Comparison of ENCODE assay signal across 8 cellular contexts in the genomic region with DNA sequence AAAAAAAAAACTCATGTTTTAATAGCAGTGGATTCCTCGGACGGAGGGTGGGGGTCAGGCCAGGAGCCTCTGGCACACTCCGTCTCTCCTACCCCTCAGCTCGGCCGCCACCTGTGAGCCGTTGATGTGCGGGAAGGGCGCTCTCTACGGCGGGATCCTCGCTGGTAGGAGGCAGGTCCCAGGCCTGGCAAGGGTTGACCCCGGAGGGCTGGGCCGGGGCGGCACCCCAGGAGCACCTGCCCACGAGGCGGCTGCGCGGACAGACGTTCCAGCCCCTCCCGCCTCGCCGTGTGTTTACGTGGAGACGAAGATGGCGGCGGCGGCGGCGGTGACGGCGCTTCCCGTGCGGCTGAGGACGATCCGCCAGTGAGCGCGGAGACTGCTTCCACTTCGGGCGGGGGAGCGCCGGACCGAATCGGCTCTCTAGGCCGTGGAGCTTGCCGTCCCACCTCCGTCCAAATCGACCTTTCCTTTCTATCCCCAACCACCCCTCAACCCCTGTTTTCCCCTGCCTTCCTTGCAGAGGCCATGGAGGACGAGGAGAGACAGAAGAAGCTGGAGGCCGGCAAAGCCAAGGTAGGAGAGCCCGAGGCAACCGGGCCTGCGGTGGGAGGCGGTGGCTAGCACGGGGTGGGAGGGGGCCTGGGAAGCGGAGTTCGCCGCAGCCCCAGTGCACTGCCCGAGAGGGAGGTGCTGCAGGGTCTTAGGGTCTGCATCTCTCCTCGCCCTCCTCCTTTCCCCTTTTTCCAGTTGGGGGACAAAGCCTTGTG. TPM values are rescaled to one million over a fixed set of nuclear protein-coding genes. Genes with fewer than 3 reads are reported as not detected.
DNase-seq lines count a peak whose midpoint lies in the region; ATAC-seq and TF ChIP-seq lines count a peak whose summit lies in the region.

Gene AKAP9, plus strand, starts transcription at position 291 of the 770 bp plus-strand sequence. Its CDS starts 238 bp downstream, at position 529.

- H3K9ac ChIP-seq in DND-41 (ENCODE audit: low read depth, low read length), result peak within 1 kb of the TSS; percentile 73
- H3K9ac ChIP-seq in neural cell (ENCODE audit: low read length), result peak within 1 kb of the TSS; percentile 98

- no peaks in the 10 kb centered on the region for H3K9me3 Mint-ChIP-seq in activated T-helper 2 cell treated with anti-CD3 and anti-CD28 coated beads, Interferon-gamma antibody, Interleukin-2, Interleukin-4, amounts not matched to agents 10 μg/mL and 5 μg/mL and 100 μg/mL, durations not matched to agents 14 hours and 24 hours and 36 hours

- peak within 1 kb of the TSS; percentile 79 for H3K27ac ChIP-seq in DND-41 (ENCODE audit: low read length)
- H3K27ac ChIP-seq in neural cell (ENCODE audit: low read length), result peak within 1 kb of the TSS; percentile 98
- peak within 1 kb of the TSS; percentile 86 to 95 (median 93) for H3K27ac ChIP-seq in stomach

- TF ChIP-seq POLR2A in stomach (IDR thresholded peaks at IDR 0.05), result peak in 2 of 4 donors; percentile 48 to 70

- H3K36me3 Mint-ChIP-seq in activated T-helper 2 cell treated with anti-CD3 and anti-CD28 coated beads, Interferon-gamma antibody, Interleukin-2, Interleukin-4, amounts not matched to agents 10 μg/mL and 5 μg/mL and 100 μg/mL, durations not matched to agents 14 hours and 24 hours and 36 hours (ENCODE audit: low read depth), result peaks cover 4% of the 10 kb centered on the region

- no peaks in the 10 kb centered on the region for H3K9me2 ChIP-seq in neural cell (ENCODE audit: insufficient read depth, low read length)

- H3K4me1 Mint-ChIP-seq in activated T-helper 2 cell treated with anti-CD3 and anti-CD28 coated beads, Interferon-gamma antibody, Interleukin-2, Interleukin-4, amounts not matched to agents 10 μg/mL and 5 μg/mL and 100 μg/mL, durations not matched to agents 14 hours and 24 hours and 36 hours (ENCODE audit: low read depth), result peaks cover 28% of the 10 kb centered on the region

- H2AFZ ChIP-seq in DND-41 (ENCODE audit: low read depth, low read length) (peak within 1 kb of the TSS; percentile 76), neural cell (ENCODE audit: low read depth, low read length) (peak within 1 kb of the TSS; percentile 93)

- 0 to 1% (median 0%) methylated on average over 25 to 59 of the region's 59 CpGs for WGBS in stomach, 5 donors

- TF ChIP-seq CTCF in DND-41 (IDR thresholded peaks at IDR 0.05; ENCODE audit: borderline replicate concordance, extremely low read depth, low read length, poor library complexity, severe bottlenecking) (no peak), fibroblast of the aortic adventitia (IDR thresholded peaks at IDR 0.05; ENCODE audit: insufficient read depth, low read length) (no peak), neural cell (IDR thresholded peaks at IDR 0.05; ENCODE audit: poor library complexity, severe bottlenecking) (no peak), stomach (IDR thresholded peaks at IDR 0.05) (no peak)

- TF ChIP-seq EP300 in neural cell (conservative IDR thresholded peaks at IDR 0.05; ENCODE audit: poor library complexity, severe bottlenecking) (peak; percentile 47), stomach (IDR thresholded peaks at IDR 0.05) (no peak)

- no peaks in the 10 kb centered on the region for H3K27me3 ChIP-seq in DND-41 (ENCODE audit: insufficient read depth, low read length, poor library complexity)
- H3K27me3 ChIP-seq in neural cell (ENCODE audit: insufficient read depth, low read depth, low read length), result no peaks in the 10 kb centered on the region
- H3K27me3 ChIP-seq in stomach, result no peaks in the 10 kb centered on the region

- H3K9me3 ChIP-seq in DND-41 (ENCODE audit: insufficient read depth, low read length, severe bottlenecking) (no peaks in the 10 kb centered on the region), neural cell (ENCODE audit: low read length) (no peaks in the 10 kb centered on the region), stomach (no peaks in the 10 kb centered on the region)

- H4K20me1 ChIP-seq in DND-41 (ENCODE audit: insufficient read depth, low read length), result no peaks in the 10 kb centered on the region
- no peaks in the 10 kb centered on the region for H4K20me1 ChIP-seq in neural cell (ENCODE audit: insufficient read depth)

- intact Hi-C loops in activated T-helper 2 cell treated with anti-CD3 and anti-CD28 coated beads, Interferon-gamma antibody, Interleukin-2, Interleukin-4, amounts not matched to agents 10 μg/mL and 5 μg/mL and 100 μg/mL, durations not matched to agents 14 hours and 24 hours and 36 hours (cut with micrococcal nuclease), result loop anchor here (1.0 to 10.0 kb wide), 5 partner anchors 60 to 584 kb away; partner anchors contain the start of genes ANKIB1, CYP51A1, GATAD1 and KRIT1
- intact Hi-C loops in stomach (cut with DNase I; ENCODE audit: low total_unique reads), result no loop called here

- no peaks in the 10 kb centered on the region for H3F3A ChIP-seq in neural cell (ENCODE audit: insufficient read depth, low read length, poor library complexity, severe bottlenecking)

- ATAC-seq in DND-41 (ENCODE audit: insufficient read depth, low read depth), result peak; percentile 87
- ATAC-seq in GM21723 (IDR thresholded peaks at IDR 0.05; ENCODE audit: unreplicated experiment), result peak; percentile 96

- peak within 1 kb of the TSS; percentile 67 for H3K4me2 ChIP-seq in DND-41 (ENCODE audit: insufficient read depth, low read length)
- H3K4me2 ChIP-seq in neural cell (ENCODE audit: low read length), result peak within 1 kb of the TSS; percentile 88

- no peak for TF ChIP-seq RAD21 in neural cell (conservative IDR thresholded peaks at IDR 0.05)

- peak within 1 kb of the TSS; percentile 88 for H3K4me3 Mint-ChIP-seq in activated T-helper 2 cell treated with anti-CD3 and anti-CD28 coated beads, Interferon-gamma antibody, Interleukin-2, Interleukin-4, amounts not matched to agents 10 μg/mL and 5 μg/mL and 100 μg/mL, durations not matched to agents 14 hours and 24 hours and 36 hours (ENCODE audit: low read depth)

- H3K4me1 ChIP-seq in DND-41 (ENCODE audit: insufficient read depth, low read length) (peaks cover 30% of the 10 kb centered on the region), stomach (peaks cover 12 to 54% (median 42%) of the 10 kb centered on the region in 4 donors)

- peak within 1 kb of the TSS; percentile 93 for H3K27ac Mint-ChIP-seq in activated T-helper 2 cell treated with anti-CD3 and anti-CD28 coated beads, Interferon-gamma antibody, Interleukin-2, Interleukin-4, amounts not matched to agents 10 μg/mL and 5 μg/mL and 100 μg/mL, durations not matched to agents 14 hours and 24 hours and 36 hours

- peaks cover 6% of the 10 kb centered on the region for H3K27me3 Mint-ChIP-seq in activated T-helper 2 cell treated with anti-CD3 and anti-CD28 coated beads, Interferon-gamma antibody, Interleukin-2, Interleukin-4, amounts not matched to agents 10 μg/mL and 5 μg/mL and 100 μg/mL, durations not matched to agents 14 hours and 24 hours and 36 hours (ENCODE audit: low read depth)

- H3K36me3 ChIP-seq in DND-41 (ENCODE audit: insufficient read depth, low read length) (no peaks in the 10 kb centered on the region), neural cell (ENCODE audit: insufficient read depth, low read length) (no peaks in the 10 kb centered on the region), stomach (no peaks in the 10 kb centered on the region)

- H3K79me2 ChIP-seq in DND-41 (ENCODE audit: insufficient read depth, low read length) (peaks cover 43% of the 10 kb centered on the region), neural cell (replicated peaks; ENCODE audit: insufficient read depth, low read length) (peaks cover 42% of the 10 kb centered on the region)

- H3K4me3 ChIP-seq in DND-41 (ENCODE audit: low read depth in 1 of 2, low read length in 2 of 2), result peak within 1 kb of the TSS; percentile 65 to 86
- peak within 1 kb of the TSS; percentile 93 for H3K4me3 ChIP-seq in fibroblast of the aortic adventitia (ENCODE audit: low read depth, low read length)
- H3K4me3 ChIP-seq in neural cell (ENCODE audit: low read length), result peak within 1 kb of the TSS; percentile 97
- peak within 1 kb of the TSS; percentile 62 to 88 (median 74) for H3K4me3 ChIP-seq in stomach

- peak; percentile 83 for DNase-seq in DND-41
- DNase-seq in KG1 (lab: John Stamatoyannopoulos, UW), result peak; percentile 73
- DNase-seq in RKO (ENCODE audit: low spot score), result peak; percentile 87
- DNase-seq in activated T-helper 2 cell treated with anti-CD3 and anti-CD28 coated beads, Interferon-gamma antibody, Interleukin-2, Interleukin-4, amounts not matched to agents 10 μg/mL and 5 μg/mL and 100 μg/mL, durations not matched to agents 14 hours and 24 hours and 36 hours (ENCODE audit: low spot score), result peak; percentile 87
- peak; percentile 58 for DNase-seq in fibroblast of the aortic adventitia (ENCODE audit: low read depth)
- peak; percentile 94 for DNase-seq in stomach

TF ChIP-seq in neural cell, 6 proteins besides CTCF, POLR2A, EP300 and RAD21 (continues in another document):
- TF ChIP-seq MXI1 (conservative IDR thresholded peaks at IDR 0.05; ENCODE audit: poor library complexity, severe bottlenecking) (peak; percentile 70), EZH2 (IDR thresholded peaks at IDR 0.05; ENCODE audit: borderline replicate concordance, insufficient read depth, low read length, poor library complexity, severe bottlenecking) (no peak), POLR2AphosphoS5 (IDR thresholded peaks at IDR 0.05) (peak; percentile 87)

RNA-seq across cellular contexts. Expression of gene AKAP9, which starts in this region (rescaled TPM):
- 36.2 and 38.3 TPM in 2 replicates for total RNA-seq in activated T-helper 2 cell treated with anti-CD3 and anti-CD28 coated beads, Interferon-gamma antibody, Interleukin-2, Interleukin-4, amounts not matched to agents 10 μg/mL and 5 μg/mL and 100 μg/mL, durations not matched to agents 14 hours and 24 hours and 36 hours
- 53.3 and 55.0 TPM in 2 replicates for total RNA-seq in fibroblast of the aortic adventitia (ENCODE audit: low replicate concordance)
- 120 and 124 TPM in 2 replicates for polyA plus RNA-seq in neural cell
- 507 and 613 TPM in 2 replicates for polyA minus RNA-seq in neural cell
- total RNA-seq in stomach, result 100 to 1,000 TPM; 109 to 149 (median 118) TPM
- 10 to 100 TPM in 2 of 3 donors, 1 to 10 TPM in 1; 5.7 to 13.8 (median 10.8) TPM for polyA plus RNA-seq in stomach

Comparison
In these comparisons a context has a peak if more than half of its experiments do, and no peak if none do; other contexts are left out.
1. Peak in every context shown above with its lines: DNase-seq, ATAC-seq, H3K4me3 ChIP-seq and H3K27ac ChIP-seq.